Comparison of ENCODE assay signal across 2 cellular contexts in genomic region chrX:24553016-24553415, GRCh38.
TF ChIP-seq lines count a peak whose summit lies in the region.

No MANE protein-coding gene starts in this region.

TF ChIP-seq in endothelial cell of umbilical vein, 7 proteins besides CTCF, POLR2A, EP300 and RAD21 (continued from another document):
- TF ChIP-seq MAX (IDR thresholded peaks at IDR 0.05; ENCODE audit: insufficient read depth, insufficient read length) (no peak), JUN (IDR thresholded peaks at IDR 0.05; ENCODE audit: borderline replicate concordance, insufficient read depth, insufficient read length, low read depth) (no peak), POLR2AphosphoS5 (IDR thresholded peaks at IDR 0.05; ENCODE audit: insufficient read depth, low read depth, low read length) (no peak)

TF ChIP-seq in HepG2, 621 proteins besides CTCF, POLR2A, EP300 and RAD21:
- TF ChIP-seq PRDM4 (CRISPR knock-in tag; IDR thresholded peaks at IDR 0.05; ENCODE audit: borderline replicate concordance) (no peak), ZNF10 (CRISPR knock-in tag; IDR thresholded peaks at IDR 0.05; ENCODE audit: borderline replicate concordance, low read depth) (no peak), MAZ (IDR thresholded peaks at IDR 0.05; ENCODE audit: borderline replicate concordance, low read depth, low read length) (no peak), MAZ (CRISPR knock-in tag; IDR thresholded peaks at IDR 0.05; ENCODE audit: low read depth) (no peak), ZNF124 (CRISPR knock-in tag; IDR thresholded peaks at IDR 0.05) (no peak), SMYD3 (CRISPR knock-in tag; IDR thresholded peaks at IDR 0.05) (no peak), ZNF652 (CRISPR knock-in tag; IDR thresholded peaks at IDR 0.05; ENCODE audit: borderline replicate concordance, low read depth) (no peak), KDM4B (CRISPR knock-in tag; IDR thresholded peaks at IDR 0.05) (no peak), ZNF580 (CRISPR knock-in tag; IDR thresholded peaks at IDR 0.05; ENCODE audit: borderline replicate concordance, low read depth) (no peak), PITX1 (CRISPR knock-in tag; IDR thresholded peaks at IDR 0.05) (no peak)
